23 cellular contexts compared by ENCODE assay signal in the genomic region with DNA sequence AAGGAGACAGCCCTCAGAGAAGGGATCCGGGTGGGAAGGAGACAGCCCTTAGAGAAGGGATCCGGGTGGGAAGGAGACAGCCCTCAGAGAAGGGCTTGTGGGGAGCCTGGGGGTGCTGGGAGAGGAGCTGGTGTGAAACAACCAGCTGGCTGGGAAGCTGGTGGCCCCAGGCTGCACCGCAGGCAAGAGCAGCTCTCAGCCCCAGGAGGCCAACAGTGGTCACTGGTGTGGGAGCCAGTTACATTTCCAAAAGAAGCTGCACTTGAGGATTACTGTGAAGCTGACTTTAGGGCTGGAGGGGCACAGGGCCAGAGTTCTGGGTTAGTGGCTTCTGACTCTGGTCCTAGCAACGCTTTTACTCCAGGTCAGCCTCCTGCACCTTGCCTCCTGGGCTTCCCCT. TPM values are rescaled to one million over a fixed set of nuclear protein-coding genes. Genes with fewer than 3 reads are reported as not detected.
DNase-seq lines count a peak whose midpoint lies in the region; ATAC-seq and TF ChIP-seq lines count a peak whose summit lies in the region.
"Had no signal": no experiment of that assay in that cellular context is flagged by ENCODE, and none has a peak within 500 bp of the region (broad histone marks: within the 10 kb centered on the region; RNA-seq: fewer than 3 reads in every experiment).

No MANE protein-coding gene starts in this region.

- H3K36me3 ChIP-seq in BLaER1 treated with 17β-estradiol and CSF1 and Interleukin-3, amounts not matched to agents 10 nM and 100 nM: no peaks in the 10 kb centered on the region
- no peaks in the 10 kb centered on the region for H3K36me3 ChIP-seq in H7 (replicated peaks; ENCODE audit: control insufficient read depth, insufficient read depth, low read length)
- H3K36me3 ChIP-seq: BE2C had no signal

- H3K4me2 ChIP-seq in BLaER1 treated with 17β-estradiol and CSF1 and Interleukin-3, amounts not matched to agents 10 nM and 100 nM: peak overlapping the region in 8 of 11 experiments; percentile 87 to 98 (median 97); a peak in 13 of 22 replicates
- H3K4me2 ChIP-seq: GM23338 had no signal

- H3K4me3 Mint-ChIP-seq in chondrocyte (ENCODE audit: unreplicated experiment): no peak overlapping the region
- H3K4me3 Mint-ChIP-seq in activated T-cell treated with anti-CD3 and anti-CD28 coated beads, Interleukin-2, amount 50 U/mL, for 72 hours: no peak overlapping the region
- H3K4me3 Mint-ChIP-seq: GM23338 had no signal

- no peak for ATAC-seq in sciatic nerve
- no peak for ATAC-seq in activated T-cell treated with anti-CD3 and anti-CD28 coated beads, Interleukin-2, amount 50 U/mL, for 72 hours (replicated peaks in 1 of 2)
- ATAC-seq in HG02588 (IDR thresholded peaks at IDR 0.05; ENCODE audit: unreplicated experiment): no peak
- ATAC-seq: GM23338 had no signal

- peaks cover 0 to 31% (median 17%) of the 10 kb centered on the region in 11 experiments; a peak in 15 of 22 replicates for H4K20me1 ChIP-seq in BLaER1 treated with 17β-estradiol and CSF1 and Interleukin-3, amounts not matched to agents 10 nM and 100 nM

- DNase-seq in H7 (peak; percentile 24), chondrocyte (ENCODE audit: low spot score) (peak; percentile 74), sciatic nerve (ENCODE audit: low spot score) (peak; percentile 45), medulla oblongata (ENCODE audit: extremely low spot score) (no peak)
- DNase-seq in activated T-cell treated with anti-CD3 and anti-CD28 coated beads, Interleukin-2, amount 50 U/mL, for 72 hours: no peak
- DNase-seq: BE2C; Caco-2; CD4-positive, alpha-beta memory T cell; DMS153; EL; GF-D8; HCEC 1CT; NCI-H1105 treated with DMSO at 0.1 percent for 48 hours; NCI-H1694 treated with DMSO at 0.1 percent for 48 hours; NCI-H2107; NCI-H2227 treated with DMSO at 0.1 percent for 48 hours; NCI-H510A; NCI-H774; Right ventricle myocardium superior had no signal

- peaks cover 46 to 70% (median 63%) of the 10 kb centered on the region in 10 experiments for H3K4me1 ChIP-seq in BLaER1 treated with 17β-estradiol and CSF1 and Interleukin-3, amounts not matched to agents 10 nM and 100 nM
- H3K4me1 ChIP-seq: Caco-2 had no signal

- H3K9me3 ChIP-seq in BLaER1 treated with 17β-estradiol and CSF1 and Interleukin-3, amounts not matched to agents 10 nM and 100 nM (replicated peaks in 1 of 11): peaks cover 0 to 9% (median 2%) of the 10 kb centered on the region in 11 experiments; a peak in 7 of 22 replicates
- H3K9me3 ChIP-seq: BE2C, Caco-2 had no signal

- no peaks in the 10 kb centered on the region for H3K27me3 Mint-ChIP-seq in chondrocyte (ENCODE audit: low read depth)
- peaks cover 38% of the 10 kb centered on the region for H3K27me3 Mint-ChIP-seq in activated T-cell treated with anti-CD3 and anti-CD28 coated beads, Interleukin-2, amount 50 U/mL, for 72 hours (ENCODE audit: low read depth)

- no peaks in the 10 kb centered on the region for H3K36me3 Mint-ChIP-seq in chondrocyte (ENCODE audit: low read depth)
- H3K36me3 Mint-ChIP-seq in activated T-cell treated with anti-CD3 and anti-CD28 coated beads, Interleukin-2, amount 50 U/mL, for 72 hours (ENCODE audit: insufficient read depth in 2 of 2): peaks cover 0 to 2% of the 10 kb centered on the region in 2 donors
- H3K36me3 Mint-ChIP-seq: CD4-positive, alpha-beta memory T cell had no signal

- H3K27me3 ChIP-seq in BLaER1 treated with 17β-estradiol and CSF1 and Interleukin-3, amounts not matched to agents 10 nM and 100 nM: peaks cover 0 to 35% (median 6%) of the 10 kb centered on the region in 11 experiments; a peak in 11 of 22 replicates
- peaks cover 58% of the 10 kb centered on the region for H3K27me3 ChIP-seq in H7 (ENCODE audit: control insufficient read depth, insufficient read depth, low read length)
- H3K27me3 ChIP-seq: BE2C had no signal

- H3K27ac Mint-ChIP-seq in chondrocyte (ENCODE audit: unreplicated experiment): no peak overlapping the region
- no peak overlapping the region for H3K27ac Mint-ChIP-seq in activated T-cell treated with anti-CD3 and anti-CD28 coated beads, Interleukin-2, amount 50 U/mL, for 72 hours
- H3K27ac Mint-ChIP-seq: GM23338 had no signal

- no peaks in the 10 kb centered on the region for H3K9me3 Mint-ChIP-seq in chondrocyte (ENCODE audit: low read depth)
- no peaks in the 10 kb centered on the region for H3K9me3 Mint-ChIP-seq in activated T-cell treated with anti-CD3 and anti-CD28 coated beads, Interleukin-2, amount 50 U/mL, for 72 hours
- H3K9me3 Mint-ChIP-seq: IgD-negative memory B cell had no signal

- no peak overlapping the region for H3K27ac ChIP-seq in BLaER1 treated with 17β-estradiol and CSF1 and Interleukin-3, amounts not matched to agents 10 nM and 100 nM

- no peak overlapping the region for H3K4me3 ChIP-seq in BLaER1 treated with 17β-estradiol and CSF1 and Interleukin-3, amounts not matched to agents 10 nM and 100 nM
- H3K4me3 ChIP-seq in H7 (ENCODE audit: insufficient read depth, low read depth, low read length): no peak overlapping the region
- H3K4me3 ChIP-seq: GM23338 had no signal

- H3K4me1 Mint-ChIP-seq in chondrocyte (ENCODE audit: low read depth): peaks cover 8% of the 10 kb centered on the region
- peaks cover 7% of the 10 kb centered on the region for H3K4me1 Mint-ChIP-seq in activated T-cell treated with anti-CD3 and anti-CD28 coated beads, Interleukin-2, amount 50 U/mL, for 72 hours (ENCODE audit: low read depth)

- intact Hi-C loops in sciatic nerve (cut with DNase I): no loop called here

- TF ChIP-seq CTCF in chondrocyte (IDR thresholded peaks at IDR 0.05): no peak

- H3K9ac ChIP-seq in BLaER1 treated with 17β-estradiol and CSF1 and Interleukin-3, amounts not matched to agents 10 nM and 100 nM: no peak overlapping the region

RNA-seq across cellular contexts. Expression of a gene that starts 3.3 kb away (rescaled TPM):
- total RNA-seq in H7 (2014; rRNA removed; shearing (Covaris generic)): 52.2 and 67.4 TPM in 2 replicates
- 16.2 to 33.3 TPM (median 16.5 TPM) in 3 replicates for total RNA-seq in chondrocyte
- total RNA-seq in sciatic nerve: 6.1 TPM
- total RNA-seq in activated T-cell treated with anti-CD3 and anti-CD28 coated beads, Interleukin-2, amount 50 U/mL, for 72 hours: 1 to 10 TPM; 1.6 to 2.0 TPM

RNA-seq across cellular contexts. Expression of a gene that starts 33.1 kb away (rescaled TPM):
- 12.8 and 18.5 TPM in 2 replicates for total RNA-seq in H7 (2014; rRNA removed; shearing (Covaris generic))
- 24.9 to 36.7 TPM (median 29.7 TPM) in 3 replicates for total RNA-seq in chondrocyte
- 61.7 TPM for total RNA-seq in sciatic nerve
- 10 to 100 TPM; 53.2 to 55.5 TPM for total RNA-seq in activated T-cell treated with anti-CD3 and anti-CD28 coated beads, Interleukin-2, amount 50 U/mL, for 72 hours

RNA-seq across cellular contexts. Expression of a gene that starts 51.8 kb away (rescaled TPM):
- total RNA-seq in H7 (2014; rRNA removed; shearing (Covaris generic)): 3.6 and 4.8 TPM in 2 replicates
- total RNA-seq in chondrocyte: 2.7 to 3.3 TPM (median 2.9 TPM) in 3 replicates
- total RNA-seq in sciatic nerve: 24.7 TPM
- total RNA-seq in activated T-cell treated with anti-CD3 and anti-CD28 coated beads, Interleukin-2, amount 50 U/mL, for 72 hours: 10 to 100 TPM in 1 of 2 donors, 1 to 10 TPM in 1; 8.9 to 12.4 TPM

Comparison
In these comparisons a context has a peak if more than half of its experiments do, and no peak if none do; other contexts are left out.
1. DNase-seq: peak in H7 (single experiment), chondrocyte (single experiment) and sciatic nerve (single experiment); none in activated T-cell treated with anti-CD3 and anti-CD28 coated beads, Interleukin-2, amount 50 U/mL, for 72 hours (0 of 2) and medulla oblongata (single experiment).